ENCODE assay signal across 1 cellular context in genomic region chr21:36990508-36991205, GRCh38.
TF ChIP-seq lines count a peak whose summit lies in the region.

No MANE protein-coding gene starts in this region.

TF ChIP-seq in endothelial cell of umbilical vein, 7 proteins besides CTCF, POLR2A, EP300 and RAD21 (continued from another document):
- no peak for TF ChIP-seq MYC (IDR thresholded peaks at IDR 0.05; ENCODE audit: low read depth, low read length)
- no peak for TF ChIP-seq EZH2 (IDR thresholded peaks at IDR 0.05; ENCODE audit: borderline replicate concordance, low read depth, low read length, severe bottlenecking)
- no peak for TF ChIP-seq POLR2AphosphoS5 (IDR thresholded peaks at IDR 0.05; ENCODE audit: insufficient read depth, low read depth, low read length)
